In genomic region chr11:2092956-2093412, GRCh38 we compare ENCODE assay signal across 9 cellular contexts. TPM values are rescaled to one million over a fixed set of nuclear protein-coding genes. Genes with fewer than 3 reads are reported as not detected.
DNase-seq lines count a peak whose midpoint lies in the region; ATAC-seq, FAIRE-seq and TF ChIP-seq lines count a peak whose summit lies in the region.
"Had no signal": no experiment of that assay in that cellular context is flagged by ENCODE, and none has a peak within 500 bp of the region (broad histone marks: within the 10 kb centered on the region; RNA-seq: fewer than 3 reads in every experiment).

No MANE protein-coding gene starts in this region.

- no peaks in the 10 kb centered on the region for H3K9me2 ChIP-seq in SK-N-SH

- no peaks in the 10 kb centered on the region for H3K79me2 ChIP-seq in SK-N-SH (ENCODE audit: insufficient read depth)

- TF ChIP-seq RAD21 in SK-N-SH (IDR thresholded peaks at IDR 0.05; ENCODE audit: low read length): no peak

- H3K4me3 ChIP-seq in SK-N-SH (ENCODE audit: low read depth in 2 of 2, low read length in 1 of 2): no peak overlapping the region

- H3K27ac ChIP-seq in SK-N-SH (ENCODE audit: low read depth in 2 of 2, low read length in 1 of 2): no peak overlapping the region; a peak in 1 of 4 replicates

- peaks cover 0 to 10% of the 10 kb centered on the region in 2 experiments; a peak in 1 of 4 replicates for H3K4me1 ChIP-seq in SK-N-SH (ENCODE audit: control insufficient read depth in 1 of 2, insufficient read depth in 2 of 2, low read depth in 1 of 2, low read length in 1 of 2)

- H3K4me1 Mint-ChIP-seq in effector memory CD8-positive, alpha-beta T cell (ENCODE audit: low read depth in 2 of 2): peaks cover 5 to 9% of the 10 kb centered on the region in 2 donors
- H3K4me1 Mint-ChIP-seq in CD14-positive monocyte: peaks cover 2% of the 10 kb centered on the region
- H3K4me1 Mint-ChIP-seq: immature natural killer cell had no signal

- no peaks in the 10 kb centered on the region for H3K9me3 ChIP-seq in SK-N-SH

- peaks cover 3% of the 10 kb centered on the region for H3K36me3 Mint-ChIP-seq in effector memory CD8-positive, alpha-beta T cell (ENCODE audit: insufficient read depth)
- H3K36me3 Mint-ChIP-seq in CD14-positive monocyte: no peaks in the 10 kb centered on the region
- H3K36me3 Mint-ChIP-seq: immature natural killer cell had no signal

- no peak for TF ChIP-seq EP300 in SK-N-SH (IDR thresholded peaks at IDR 0.05; ENCODE audit: borderline replicate concordance in 1 of 2, low read depth in 1 of 2, low read length in 1 of 2)

- CTCF ChIA-PET in SK-N-SH (lab: Yijun Ruan, JAX): interaction anchor here (0.9 to 3.8 kb wide), 3 partner anchors 17 to 211 kb away, joined by 3 to 16 read pairs (median 3); no protein-coding TSS in a partner anchor

- ATAC-seq in SK-N-SH treated with all-trans-retinoic acid at 6 μM for 48 hours: no peak
- peak; percentile 92 for ATAC-seq in effector memory CD8-positive, alpha-beta T cell (replicated peaks)

- H3K27ac Mint-ChIP-seq in effector memory CD8-positive, alpha-beta T cell: no peak overlapping the region
- no peak overlapping the region for H3K27ac Mint-ChIP-seq in CD14-positive monocyte
- H3K27ac Mint-ChIP-seq: immature natural killer cell had no signal

- WGBS in SK-N-SH (ENCODE audit: low lambda C conversion rate): 22% methylated on average over 4 of the region's 10 CpGs

- peaks cover 36 to 59% of the 10 kb centered on the region in 2 donors for H3K27me3 Mint-ChIP-seq in effector memory CD8-positive, alpha-beta T cell
- peaks cover 9 to 19% (median 18%) of the 10 kb centered on the region in 3 donors for H3K27me3 Mint-ChIP-seq in CD14-positive monocyte (ENCODE audit: low read depth in 3 of 3)

- POLR2A ChIA-PET in SK-N-SH (lab: Yijun Ruan, JAX): interaction anchor here (1.4 kb wide), 1 partner anchor 28 kb away, joined by 5 read pairs; no protein-coding TSS in a partner anchor

- TF ChIP-seq CTCF in SK-N-SH (IDR thresholded peaks at IDR 0.05) (no peak), CD14-positive monocyte (IDR thresholded peaks at IDR 0.05) (no peak)

- H3K9me3 Mint-ChIP-seq in effector memory CD8-positive, alpha-beta T cell: peaks cover 0 to 2% of the 10 kb centered on the region in 2 donors
- H3K9me3 Mint-ChIP-seq in CD14-positive monocyte: peaks cover 0 to 3% (median 0%) of the 10 kb centered on the region in 7 donors
- H3K9me3 Mint-ChIP-seq: immature natural killer cell had no signal

- no peaks in the 10 kb centered on the region for H3F3A ChIP-seq in SK-N-SH (replicated peaks; ENCODE audit: insufficient read depth)

- no peak overlapping the region for H2AFZ ChIP-seq in SK-N-SH (ENCODE audit: low read depth)

- H3K36me3 ChIP-seq in SK-N-SH (replicated peaks in 1 of 2; ENCODE audit: control insufficient read depth in 1 of 2, insufficient read depth in 2 of 2, low read length in 1 of 2): no peaks in the 10 kb centered on the region

- intact Hi-C loops in CD14-positive monocyte (cut with micrococcal nuclease): no loop called here

- no peak for FAIRE-seq in GM19239 (lab: Jason Lieb, UNC)

- DNase-seq in SK-N-SH: peak; percentile 55
- DNase-seq in activated CD4-positive, alpha-beta T cell treated with anti-CD3 and anti-CD28 coated beads for 1 hour: peak; percentile 40
- peak; percentile 40 to 63 (median 57) for DNase-seq in effector memory CD8-positive, alpha-beta T cell
- DNase-seq in putamen (ENCODE audit: low spot score): peak; percentile 3
- no peak for DNase-seq in GM19239 (ENCODE audit: insufficient read length, low spot score)
- DNase-seq in CD14-positive monocyte (ENCODE audit: low spot score): no peak
- DNase-seq in AML-193 (lab: John Stamatoyannopoulos, UW): no peak

- H3K27me3 ChIP-seq in SK-N-SH (ENCODE audit: insufficient read depth): no peaks in the 10 kb centered on the region

- no peak overlapping the region for H3K4me2 ChIP-seq in SK-N-SH

- no peak overlapping the region for H3K9ac ChIP-seq in SK-N-SH

- no peak overlapping the region for H3K4me3 Mint-ChIP-seq in effector memory CD8-positive, alpha-beta T cell
- H3K4me3 Mint-ChIP-seq in CD14-positive monocyte: no peak overlapping the region
- H3K4me3 Mint-ChIP-seq: immature natural killer cell had no signal

- H4K20me1 ChIP-seq in SK-N-SH (ENCODE audit: insufficient read depth): no peaks in the 10 kb centered on the region

TF ChIP-seq in SK-N-SH, 30 proteins besides CTCF, POLR2A, EP300 and RAD21:
- no peak for TF ChIP-seq USF2 (IDR thresholded peaks at IDR 0.05; ENCODE audit: borderline replicate concordance, low read depth, low read length)
- TF ChIP-seq ZBTB33 (IDR thresholded peaks at IDR 0.05; ENCODE audit: borderline replicate concordance, low read depth): no peak
- TF ChIP-seq RCOR1 (IDR thresholded peaks at IDR 0.05; ENCODE audit: low read length): no peak
- no peak for TF ChIP-seq NRF1 (IDR thresholded peaks at IDR 0.05; ENCODE audit: low read depth, low read length)
- no peak for TF ChIP-seq RXRA (IDR thresholded peaks at IDR 0.05; ENCODE audit: borderline replicate concordance, low read depth)
- no peak for TF ChIP-seq YY1 (IDR thresholded peaks at IDR 0.05; ENCODE audit: low read depth)
TF ChIP-seq in SK-N-SH: peak in this region for 0.

TF ChIP-seq in SK-N-SH treated with all-trans-retinoic acid at 6 μM for 48 hours, 23 proteins besides CTCF, POLR2A, EP300 and RAD21 (continues in another document):
- TF ChIP-seq PATZ1 (CRISPR knock-in tag; IDR thresholded peaks at IDR 0.05; ENCODE audit: borderline replicate concordance): no peak
- no peak for TF ChIP-seq ZFP3 (CRISPR knock-in tag; IDR thresholded peaks at IDR 0.05)
- no peak for TF ChIP-seq CREB5 (CRISPR knock-in tag; IDR thresholded peaks at IDR 0.05; ENCODE audit: low read depth)
- TF ChIP-seq ESRRG (CRISPR knock-in tag; IDR thresholded peaks at IDR 0.05): no peak
- TF ChIP-seq RARB (CRISPR knock-in tag; IDR thresholded peaks at IDR 0.05): no peak
- TF ChIP-seq ZNF70 (CRISPR knock-in tag; IDR thresholded peaks at IDR 0.05): no peak
- TF ChIP-seq ZNF565 (CRISPR knock-in tag; conservative IDR thresholded peaks at IDR 0.05; ENCODE audit: low read depth): no peak
- no peak for TF ChIP-seq SNAI2 (CRISPR knock-in tag; IDR thresholded peaks at IDR 0.05)
- no peak for TF ChIP-seq CSDC2 (CRISPR knock-in tag; IDR thresholded peaks at IDR 0.05)
- no peak for TF ChIP-seq CSRNP3 (CRISPR knock-in tag; IDR thresholded peaks at IDR 0.05)
- TF ChIP-seq OSR1 (CRISPR knock-in tag; IDR thresholded peaks at IDR 0.05): no peak
- no peak for TF ChIP-seq ZC3H10 (CRISPR knock-in tag; IDR thresholded peaks at IDR 0.05)
- TF ChIP-seq POU6F1 (CRISPR knock-in tag; IDR thresholded peaks at IDR 0.05; ENCODE audit: borderline replicate concordance, low read depth): no peak

RNA-seq across cellular contexts. Expression of gene IGF2, which starts 46.2 kb away (rescaled TPM):
- polyA plus RNA-seq in SK-N-SH (2012; rRNA removed) (0.05 TPM in 1 of 2 replicates, not detected in the other), CD14-positive monocyte (not detected)
- polyA plus RNA-seq in SK-N-SH (2012; cell fraction: cytosol; rRNA removed): 0.03 and 0.04 TPM in 2 replicates
- not detected in 2 replicates for polyA plus RNA-seq in SK-N-SH (2012; cell fraction: nucleus; rRNA removed)
- polyA plus RNA-seq: immature natural killer cell had no signal

Comparison
In these comparisons a context has a peak if more than half of its experiments do, and no peak if none do; other contexts are left out.
1. DNase-seq: peak in SK-N-SH (single experiment), activated CD4-positive, alpha-beta T cell treated with anti-CD3 and anti-CD28 coated beads for 1 hour (single experiment), effector memory CD8-positive, alpha-beta T cell (3 of 3) and putamen (single experiment); none in GM19239 (single experiment), CD14-positive monocyte (single experiment) and AML-193 (0 of 2).